Comparison of ENCODE assay signal across 9 cellular contexts in the genomic region with DNA sequence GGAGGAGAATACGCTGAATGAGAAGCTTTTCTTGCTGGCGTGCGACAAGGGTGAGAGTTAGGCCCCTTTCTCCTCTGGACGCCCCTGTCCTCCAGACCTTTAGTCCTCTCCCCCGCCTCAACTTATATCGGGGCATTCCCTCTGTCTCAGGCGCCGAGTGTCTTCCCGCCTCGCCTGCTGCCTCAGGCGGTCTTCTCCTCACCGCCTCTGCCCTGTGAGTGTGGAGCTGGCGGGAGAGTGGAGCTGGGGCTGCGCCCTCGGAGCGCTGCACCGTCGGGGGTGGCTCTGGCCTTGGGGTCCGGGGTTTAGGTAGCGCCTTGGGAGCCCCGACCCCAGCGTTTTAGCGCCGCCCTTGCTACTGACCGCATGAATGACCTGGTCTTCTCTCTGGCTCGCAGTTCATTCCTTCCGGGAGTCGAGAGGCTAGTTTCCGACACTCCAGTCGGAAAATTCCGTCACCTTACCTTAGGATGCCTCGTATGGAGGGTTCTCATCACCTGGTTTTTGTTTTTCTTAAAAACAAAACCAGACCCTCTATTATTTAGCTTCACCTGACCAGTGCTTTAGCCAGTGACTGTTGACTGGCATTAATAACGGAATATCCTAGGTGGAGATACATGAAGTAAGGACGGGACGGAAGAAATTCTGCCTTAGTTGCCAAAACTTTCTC. TPM values are rescaled to one million over a fixed set of nuclear protein-coding genes. Genes with fewer than 3 reads are reported as not detected.
DNase-seq lines count a peak whose midpoint lies in the region; FAIRE-seq and TF ChIP-seq lines count a peak whose summit lies in the region.
"Had no signal": no experiment of that assay in that cellular context is flagged by ENCODE, and none has a peak within 500 bp of the region (broad histone marks: within the 10 kb centered on the region; RNA-seq: fewer than 3 reads in every experiment).

No MANE protein-coding gene starts in this region.

- TF ChIP-seq POLR2A in esophagus squamous epithelium (IDR thresholded peaks at IDR 0.05): no peak
- peak in 1 of 2 donors; percentile 32 for TF ChIP-seq POLR2A in thyroid gland (IDR thresholded peaks at IDR 0.05)

- H3K36me3 Mint-ChIP-seq in activated CD4-positive, alpha-beta T cell treated with anti-CD3 and anti-CD28 coated beads, Interleukin-2, amount 10 ng/mL, durations not matched to agents 7 days and 5 days (ENCODE audit: low read depth): peaks cover 2% of the 10 kb centered on the region

- no peaks in the 10 kb centered on the region for H3K9me3 Mint-ChIP-seq in activated CD4-positive, alpha-beta T cell treated with anti-CD3 and anti-CD28 coated beads, Interleukin-2, amount 10 ng/mL, durations not matched to agents 7 days and 5 days

- H3K27ac ChIP-seq in GM23248 (peak overlapping the region; percentile 87), esophagus squamous epithelium (peak overlapping the region; percentile 83 to 95 (median 88)), thyroid gland (peak overlapping the region; percentile 72 to 82 (median 80))

- H2AFZ ChIP-seq in GM23248: peak overlapping the region; percentile 85

- H3K9ac ChIP-seq in GM23248: peak overlapping the region; percentile 87

- H3K27me3 ChIP-seq in GM23248 (replicated peaks; ENCODE audit: insufficient read depth) (no peaks in the 10 kb centered on the region), esophagus squamous epithelium (peaks cover 0 to 15% (median 0%) of the 10 kb centered on the region in 4 donors), thyroid gland (no peaks in the 10 kb centered on the region)

- peaks cover 61% of the 10 kb centered on the region for H3K27me3 Mint-ChIP-seq in activated CD4-positive, alpha-beta T cell treated with anti-CD3 and anti-CD28 coated beads, Interleukin-2, amount 10 ng/mL, durations not matched to agents 7 days and 5 days

- CTCF ChIA-PET in activated CD4-positive, alpha-beta T cell treated with anti-CD3 and anti-CD28 coated beads, Interleukin-2, amount 10 ng/mL, durations not matched to agents 7 days and 5 days (lab: Charles Lee): no interaction called here

- TF ChIP-seq CTCF in esophagus squamous epithelium (IDR thresholded peaks at IDR 0.05): no peak
- TF ChIP-seq CTCF in thyroid gland (IDR thresholded peaks at IDR 0.05): no peak
- TF ChIP-seq CTCF in D721Med (IDR thresholded peaks at IDR 0.05; ENCODE audit: insufficient read depth, missing control alignments): no peak

- peaks cover 14% of the 10 kb centered on the region for H3K4me1 Mint-ChIP-seq in activated CD4-positive, alpha-beta T cell treated with anti-CD3 and anti-CD28 coated beads, Interleukin-2, amount 10 ng/mL, durations not matched to agents 7 days and 5 days

- in situ Hi-C loops in GM23248 (cut with MboI): no loop called here

- peak overlapping the region; percentile 82 for H3K27ac Mint-ChIP-seq in activated CD4-positive, alpha-beta T cell treated with anti-CD3 and anti-CD28 coated beads, Interleukin-2, amount 10 ng/mL, durations not matched to agents 7 days and 5 days

- H3K9me3 ChIP-seq in GM23248 (ENCODE audit: low read depth) (no peaks in the 10 kb centered on the region), esophagus squamous epithelium (no peaks in the 10 kb centered on the region), thyroid gland (no peaks in the 10 kb centered on the region)

- H4K20me1 ChIP-seq in GM23248 (ENCODE audit: insufficient read depth): no peaks in the 10 kb centered on the region

- H3K79me2 ChIP-seq in GM23248 (ENCODE audit: insufficient read depth): peaks cover 49% of the 10 kb centered on the region

- peak overlapping the region; percentile 80 for H3K4me3 Mint-ChIP-seq in activated CD4-positive, alpha-beta T cell treated with anti-CD3 and anti-CD28 coated beads, Interleukin-2, amount 10 ng/mL, durations not matched to agents 7 days and 5 days

- H3F3A ChIP-seq in GM23248 (ENCODE audit: insufficient read depth): no peaks in the 10 kb centered on the region

- peak overlapping the region; percentile 81 for H3K4me2 ChIP-seq in GM23248 (ENCODE audit: unreplicated experiment)

- H3K4me1 ChIP-seq in GM23248 (ENCODE audit: insufficient read depth) (peaks cover 9% of the 10 kb centered on the region; the same call in 1 of the 2 replicates), esophagus squamous epithelium (peaks cover 0 to 28% (median 3%) of the 10 kb centered on the region in 3 donors), thyroid gland (no peaks in the 10 kb centered on the region)

- no peak for FAIRE-seq in D721Med (lab: Jason Lieb, UNC)
- FAIRE-seq: colon had no signal

- peaks cover 5% of the 10 kb centered on the region; the same call in 1 of the 2 replicates for H3K36me3 ChIP-seq in GM23248 (ENCODE audit: low read depth)
- H3K36me3 ChIP-seq in esophagus squamous epithelium: no peaks in the 10 kb centered on the region
- H3K36me3 ChIP-seq in thyroid gland: no peaks in the 10 kb centered on the region

- 1 to 4% methylated on average over 33 to 34 of the region's 35 CpGs for WGBS in GM23248 (ENCODE audit: low coverage in 1 of 2, low lambda C conversion rate in 2 of 2, missing lambda C conversion rate in 2 of 2), 2 experiments
- 10 to 11% methylated on average over 24 to 33 of the region's 35 CpGs for WGBS in esophagus squamous epithelium, 2 donors
- WGBS in thyroid gland, 2 donors: 4 to 8% methylated on average over 24 to 33 of the region's 35 CpGs

- peak overlapping the region; percentile 84 for H3K4me3 ChIP-seq in GM23248
- peak overlapping the region; percentile 51 to 85 (median 75) for H3K4me3 ChIP-seq in esophagus squamous epithelium
- peak overlapping the region; percentile 61 to 82 (median 78) for H3K4me3 ChIP-seq in thyroid gland (replicated peaks in 1 of 3)

- intact Hi-C loops in esophagus squamous epithelium (cut with DNase I) (no loop called here), thyroid gland (cut with DNase I) (loop anchor here (10.0 kb wide), 1 partner anchor 140 kb away; no protein-coding TSS in a partner anchor)

- H3K9me2 ChIP-seq in GM23248 (ENCODE audit: insufficient read depth): no peaks in the 10 kb centered on the region

- POLR2A ChIA-PET in activated CD4-positive, alpha-beta T cell treated with anti-CD3 and anti-CD28 coated beads, Interleukin-2, amount 10 ng/mL, durations not matched to agents 7 days and 5 days (lab: Charles Lee): interaction anchor here (0.6 kb wide), 1 partner anchor 19 kb away, joined by 3 read pairs; no protein-coding TSS in a partner anchor

- peak; percentile 61 for DNase-seq in EL
- peak; percentile 72 for DNase-seq in GM23248
- peak; percentile 23 for DNase-seq in NCI-H1092 (lab: John Stamatoyannopoulos, UW)
- no peak for DNase-seq in activated CD4-positive, alpha-beta T cell treated with anti-CD3 and anti-CD28 coated beads, Interleukin-2, amount 10 ng/mL, durations not matched to agents 7 days and 5 days
- no peak for DNase-seq in esophagus squamous epithelium (lab: John Stamatoyannopoulos, UW)
- peak; percentile 21 for DNase-seq in mucosa of gallbladder (ENCODE audit: low spot score)
- peak; percentile 41 to 46 for DNase-seq in thyroid gland
- DNase-seq in D721Med (ENCODE audit: insufficient read length, low spot score): no peak

RNA-seq across cellular contexts. Expression of a gene that starts 1.0 kb away (rescaled TPM):
- 17.1 and 20.4 TPM in 2 replicates for total RNA-seq in GM23248 (2014; rRNA removed; shearing (Covaris generic))
- polyA plus RNA-seq in GM23248 (2016; fragmentation: Nextera tagmentation; extraction: Ambion mirVana): 5.1 and 7.7 TPM in 2 replicates
- total RNA-seq in activated CD4-positive, alpha-beta T cell treated with anti-CD3 and anti-CD28 coated beads, Interleukin-2, amount 10 ng/mL, durations not matched to agents 7 days and 5 days: 1 to 10 TPM; 1.2 to 1.6 TPM
- 10 to 100 TPM in 1 of 4 donors, 1 to 10 TPM in 1, under 1 TPM in 2; 0.91 to 11.8 (median 1.0) TPM for total RNA-seq in esophagus squamous epithelium
- 9.9 TPM for total RNA-seq in mucosa of gallbladder
- total RNA-seq in thyroid gland: 10 to 100 TPM; 18.2 to 22.5 (median 20.4) TPM

Comparison
In these comparisons a context has a peak if more than half of its experiments do, and no peak if none do; other contexts are left out.
1. DNase-seq: peak in EL (single experiment), GM23248 (single experiment), NCI-H1092 (single experiment), mucosa of gallbladder (single experiment) and thyroid gland (2 of 2); none in activated CD4-positive, alpha-beta T cell treated with anti-CD3 and anti-CD28 coated beads, Interleukin-2, amount 10 ng/mL, durations not matched to agents 7 days and 5 days (single experiment), esophagus squamous epithelium (single experiment) and D721Med (single experiment).
2. Peak in every context shown above with its lines, with median percentiles within 50 percentile points of each other: H3K27ac ChIP-seq and H3K4me3 ChIP-seq.